Comparison of ENCODE assay signal across 8 cellular contexts in the genomic region with DNA sequence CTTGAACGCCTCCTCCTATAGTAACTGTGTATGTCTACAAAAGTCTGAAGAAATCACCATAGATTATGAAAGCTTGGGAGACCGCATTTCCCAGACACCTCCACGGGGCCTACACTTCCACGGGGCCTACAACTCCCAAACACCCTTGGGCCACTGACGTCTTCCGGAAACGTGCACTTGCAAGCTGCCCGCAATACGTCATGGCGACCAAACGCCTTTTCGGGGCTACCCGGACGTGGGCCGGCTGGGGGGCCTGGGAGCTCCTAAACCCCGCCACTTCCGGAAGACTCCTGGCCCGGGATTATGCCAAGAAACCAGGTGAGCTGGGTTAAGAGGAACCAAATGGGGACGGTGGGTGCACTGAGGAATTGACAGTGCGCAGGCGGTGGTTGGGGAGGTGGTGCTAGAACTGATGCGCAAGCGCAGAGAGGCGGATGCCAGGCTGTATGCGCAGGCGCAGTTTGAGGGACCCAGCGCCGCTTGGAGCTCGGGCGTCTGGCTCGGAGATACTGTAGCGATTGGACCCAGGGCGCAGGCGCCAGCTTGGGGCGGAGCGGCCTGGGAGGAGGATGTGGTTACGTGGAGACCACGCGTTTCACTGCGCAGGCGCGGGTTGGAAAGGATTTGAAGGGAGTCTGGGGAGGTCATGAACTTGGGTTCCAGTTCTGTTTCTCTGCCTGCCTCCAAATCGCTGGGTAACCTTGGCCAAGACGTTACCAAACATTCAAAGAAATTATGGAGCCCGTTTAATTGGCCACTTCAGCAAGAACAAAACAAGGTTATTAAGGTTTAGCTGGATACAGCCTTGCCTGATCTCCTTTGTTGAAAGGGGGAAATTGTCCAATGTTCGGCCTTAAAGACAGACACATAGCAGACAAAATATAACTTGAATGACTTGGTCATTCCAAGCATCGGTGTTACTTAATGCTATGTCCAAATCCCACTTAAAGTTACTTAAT. TPM values are rescaled to one million over a fixed set of nuclear protein-coding genes. Genes with fewer than 3 reads are reported as not detected.
A peak's percentile ranks its signal among the peaks of the same experiment; 100 is the strongest.
DNase-seq lines count a peak whose midpoint lies in the region; ATAC-seq and TF ChIP-seq lines count a peak whose summit lies in the region.

A gene (plus strand): TSS at position 182 of the 959 bp plus-strand sequence. CDS start 19 bp downstream, at position 201.

- in situ Hi-C loops in KBM-7 (cut with MboI; ENCODE audit: low pct_unique_long_range_greater_than_20kb, low sequenced_read_pairs): no loop called here

- no peaks in the 10 kb centered on the region for H3K9me3 ChIP-seq in mucosa of stomach (ENCODE audit: control insufficient read depth, low read length)

- no peaks in the 10 kb centered on the region for H3K9me3 Mint-ChIP-seq in activated T-cell treated with anti-CD3 and anti-CD28 coated beads, Interleukin-2, amount 50 U/mL, for 24 hours

- H3K4me3 Mint-ChIP-seq in activated T-cell treated with anti-CD3 and anti-CD28 coated beads, Interleukin-2, amount 50 U/mL, for 24 hours: peak within 1 kb of the TSS; percentile 98

- H3K36me3 ChIP-seq in mucosa of stomach (ENCODE audit: control insufficient read depth, insufficient read depth, low read length): peaks cover 5% of the 10 kb centered on the region

- H3K4me1 Mint-ChIP-seq in activated T-cell treated with anti-CD3 and anti-CD28 coated beads, Interleukin-2, amount 50 U/mL, for 24 hours (ENCODE audit: low read depth): peaks cover 46% of the 10 kb centered on the region

- H3K36me3 Mint-ChIP-seq in activated T-cell treated with anti-CD3 and anti-CD28 coated beads, Interleukin-2, amount 50 U/mL, for 24 hours (ENCODE audit: low read depth): peaks cover 57% of the 10 kb centered on the region

- ATAC-seq in GM21717 (IDR thresholded peaks at IDR 0.05; ENCODE audit: unreplicated experiment): peak; percentile 66

- peak within 1 kb of the TSS; percentile 99 for H3K27ac Mint-ChIP-seq in activated T-cell treated with anti-CD3 and anti-CD28 coated beads, Interleukin-2, amount 50 U/mL, for 24 hours

- TF ChIP-seq POLR2A in erythroblast (IDR thresholded peaks at IDR 0.05; ENCODE audit: low read length): peak; percentile 94

- H3K9ac ChIP-seq in mucosa of stomach (ENCODE audit: low read length): peak within 1 kb of the TSS; percentile 95

- H3K4me1 ChIP-seq in mucosa of stomach (ENCODE audit: control insufficient read depth, insufficient read depth, low read length): peaks cover 22% of the 10 kb centered on the region

- H3K27me3 ChIP-seq in mucosa of stomach (ENCODE audit: control insufficient read depth, insufficient read depth, low read length): no peaks in the 10 kb centered on the region

- DNase-seq in DMS153 treated with DMSO at 0.1 percent for 48 hours (lab: John Stamatoyannopoulos, UW; ENCODE audit: unreplicated experiment) (peak; percentile 98), KBM-7 (peak; percentile 99), erythroblast (lab: John Stamatoyannopoulos, UW) (peak; percentile 99 to 100)
- DNase-seq in activated T-cell treated with anti-CD3 and anti-CD28 coated beads, Interleukin-2, amount 50 U/mL, for 24 hours: peak; percentile 99
- DNase-seq in stimulated activated CD8-positive, alpha-beta memory T cell treated with anti-CD3 and anti-CD28 coated beads, Interleukin-7, amount 100 ng/mL, for 1 hour (ENCODE audit: low read depth in 2 of 2): peak; percentile 99

- peak within 1 kb of the TSS; percentile 89 for H3K4me3 ChIP-seq in mucosa of stomach (ENCODE audit: low read length)

- H3K27me3 Mint-ChIP-seq in activated T-cell treated with anti-CD3 and anti-CD28 coated beads, Interleukin-2, amount 50 U/mL, for 24 hours: peaks cover 2% of the 10 kb centered on the region

TF ChIP-seq in PFSK-1, 5 proteins besides CTCF, POLR2A, EP300 and RAD21:
- TF ChIP-seq TAF1 (IDR thresholded peaks at IDR 0.05; ENCODE audit: borderline replicate concordance, insufficient read depth, low read length) (peak; percentile 83), SIN3A (IDR thresholded peaks at IDR 0.05; ENCODE audit: borderline replicate concordance, insufficient read depth, low read length) (0 out of 2 replicates have a peak, but pooled peaks have one; percentile 17), FOXP2 (optimal IDR thresholded peaks at IDR 0.05; ENCODE audit: borderline replicate concordance, extremely low read depth, extremely low read length, insufficient read depth) (peak; percentile 59), POLR2AphosphoS5 (IDR thresholded peaks at IDR 0.05; ENCODE audit: low read depth, low read length) (peak; percentile 93)
- TF ChIP-seq, protein P1, sequence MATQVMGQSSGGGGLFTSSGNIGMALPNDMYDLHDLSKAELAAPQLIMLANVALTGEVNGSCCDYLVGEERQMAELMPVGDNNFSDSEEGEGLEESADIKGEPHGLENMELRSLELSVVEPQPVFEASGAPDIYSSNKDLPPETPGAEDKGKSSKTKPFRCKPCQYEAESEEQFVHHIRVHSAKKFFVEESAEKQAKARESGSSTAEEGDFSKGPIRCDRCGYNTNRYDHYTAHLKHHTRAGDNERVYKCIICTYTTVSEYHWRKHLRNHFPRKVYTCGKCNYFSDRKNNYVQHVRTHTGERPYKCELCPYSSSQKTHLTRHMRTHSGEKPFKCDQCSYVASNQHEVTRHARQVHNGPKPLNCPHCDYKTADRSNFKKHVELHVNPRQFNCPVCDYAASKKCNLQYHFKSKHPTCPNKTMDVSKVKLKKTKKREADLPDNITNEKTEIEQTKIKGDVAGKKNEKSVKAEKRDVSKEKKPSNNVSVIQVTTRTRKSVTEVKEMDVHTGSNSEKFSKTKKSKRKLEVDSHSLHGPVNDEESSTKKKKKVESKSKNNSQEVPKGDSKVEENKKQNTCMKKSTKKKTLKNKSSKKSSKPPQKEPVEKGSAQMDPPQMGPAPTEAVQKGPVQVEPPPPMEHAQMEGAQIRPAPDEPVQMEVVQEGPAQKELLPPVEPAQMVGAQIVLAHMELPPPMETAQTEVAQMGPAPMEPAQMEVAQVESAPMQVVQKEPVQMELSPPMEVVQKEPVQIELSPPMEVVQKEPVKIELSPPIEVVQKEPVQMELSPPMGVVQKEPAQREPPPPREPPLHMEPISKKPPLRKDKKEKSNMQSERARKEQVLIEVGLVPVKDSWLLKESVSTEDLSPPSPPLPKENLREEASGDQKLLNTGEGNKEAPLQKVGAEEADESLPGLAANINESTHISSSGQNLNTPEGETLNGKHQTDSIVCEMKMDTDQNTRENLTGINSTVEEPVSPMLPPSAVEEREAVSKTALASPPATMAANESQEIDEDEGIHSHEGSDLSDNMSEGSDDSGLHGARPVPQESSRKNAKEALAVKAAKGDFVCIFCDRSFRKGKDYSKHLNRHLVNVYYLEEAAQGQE (IDR thresholded peaks at IDR 0.05; ENCODE audit: insufficient read depth in 1 of 2, low read depth in 2 of 2, low read length in 2 of 2): peak in 1 of 2 experiments; percentile 34; a peak in 1 of 4 replicates

RNA-seq across cellular contexts. Expression of the gene that starts here (rescaled TPM):
- polyA plus RNA-seq in PFSK-1 (2012; ENCODE audit: insufficient read length, low read depth): 98.4 TPM

Comparison
In these comparisons a context has a peak if more than half of its experiments do, and no peak if none do; other contexts are left out.
1. Peak in every context shown above with its lines: DNase-seq, ATAC-seq and H3K4me3 ChIP-seq.